In the genomic region with DNA sequence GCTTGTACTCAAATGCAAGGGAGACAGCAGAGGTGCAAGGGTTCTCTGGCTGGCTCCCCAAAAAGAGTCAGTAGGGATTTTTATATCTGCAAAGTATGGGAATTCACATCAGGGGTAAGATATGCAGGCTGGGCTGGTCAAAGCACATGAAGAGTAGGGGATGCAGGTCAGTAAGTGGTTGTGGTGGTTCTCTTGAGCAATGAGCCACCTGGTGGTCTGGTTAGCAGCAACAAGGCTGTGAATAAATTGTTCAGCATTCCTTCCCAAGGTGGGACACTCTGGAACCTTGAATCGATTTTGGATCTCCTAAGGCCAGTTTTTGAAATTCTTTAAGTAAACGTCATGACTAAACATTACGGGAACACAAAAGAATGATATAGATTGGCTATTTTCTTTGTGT, we compare ENCODE assay signal across 11 cellular contexts.
DNase-seq lines count a peak whose midpoint lies in the region; ATAC-seq and TF ChIP-seq lines count a peak whose summit lies in the region.
"Had no signal": no experiment of that assay in that cellular context is flagged by ENCODE, and none has a peak within 500 bp of the region (broad histone marks: within the 10 kb centered on the region; RNA-seq: fewer than 3 reads in every experiment).

No MANE protein-coding gene starts in this region.

- TF ChIP-seq EP300 in neural cell (conservative IDR thresholded peaks at IDR 0.05; ENCODE audit: poor library complexity, severe bottlenecking) = no peak

- H3K27me3 ChIP-seq in neural cell (ENCODE audit: insufficient read depth, low read depth, low read length) = no peaks in the 10 kb centered on the region
- H3K27me3 ChIP-seq: spleen had no signal

- H3K27ac ChIP-seq in neural cell (ENCODE audit: low read length) = no peak overlapping the region
- H3K27ac ChIP-seq: spleen had no signal

- no peak overlapping the region for H3K4me3 ChIP-seq in neural cell (ENCODE audit: low read length)
- H3K4me3 ChIP-seq: spleen had no signal

- H3K79me2 ChIP-seq in neural cell (replicated peaks; ENCODE audit: insufficient read depth, low read length) = no peaks in the 10 kb centered on the region

- DNase-seq in DMS53 (lab: John Stamatoyannopoulos, UW) (peak; percentile 50), DMS53 treated with DMSO at 0.1 percent for 48 hours (lab: John Stamatoyannopoulos, UW; ENCODE audit: unreplicated experiment) (no peak), M059J (ENCODE audit: low read depth) (peak; percentile 4), dermis blood vessel endothelial cell (peak; percentile 0), NCI-H510A (lab: John Stamatoyannopoulos, UW) (no peak)
- DNase-seq: activated CD4-positive, alpha-beta T cell treated with anti-CD3 and anti-CD28 coated beads, Interleukin-2, amount 50 U/mL, for 48 hours; spleen had no signal

- peak; percentile 13 for TF ChIP-seq CTCF in neural cell (IDR thresholded peaks at IDR 0.05; ENCODE audit: poor library complexity, severe bottlenecking)

- H3K36me3 ChIP-seq in neural cell (ENCODE audit: insufficient read depth, low read length) = no peaks in the 10 kb centered on the region
- H3K36me3 ChIP-seq: spleen had no signal

- no peaks in the 10 kb centered on the region for H3F3A ChIP-seq in neural cell (ENCODE audit: insufficient read depth, low read length, poor library complexity, severe bottlenecking)

- no peak for ATAC-seq in GM19395 (IDR thresholded peaks at IDR 0.05; ENCODE audit: unreplicated experiment)
- ATAC-seq in GM18873 (IDR thresholded peaks at IDR 0.05; ENCODE audit: low FRiP score, unreplicated experiment) = no peak
- ATAC-seq: stimulated activated effector memory CD8-positive, alpha-beta T cell treated with anti-CD3 and anti-CD28 coated beads, Interleukin-12 subunit alpha, Interleukin-12 subunit beta, amount 100 ng/mL, for 72 hours had no signal

- H3K9me2 ChIP-seq in neural cell (ENCODE audit: insufficient read depth, low read length) = no peaks in the 10 kb centered on the region

- no peaks in the 10 kb centered on the region for H4K20me1 ChIP-seq in neural cell (ENCODE audit: insufficient read depth)

- H3K9ac ChIP-seq in neural cell (ENCODE audit: low read length) = no peak overlapping the region

- no peak overlapping the region for H3K4me2 ChIP-seq in neural cell (ENCODE audit: low read length)

- no peak overlapping the region for H2AFZ ChIP-seq in neural cell (ENCODE audit: low read depth, low read length)

- no peak for TF ChIP-seq RAD21 in neural cell (conservative IDR thresholded peaks at IDR 0.05)

- H3K9me3 ChIP-seq in neural cell (ENCODE audit: low read length) = no peaks in the 10 kb centered on the region

TF ChIP-seq in neural cell, 6 proteins besides CTCF, POLR2A, EP300 and RAD21:
- TF ChIP-seq TAF1 (IDR thresholded peaks at IDR 0.05; ENCODE audit: low read depth) = no peak
- no peak for TF ChIP-seq SMC3 (conservative IDR thresholded peaks at IDR 0.05; ENCODE audit: poor library complexity)
- no peak for TF ChIP-seq MXI1 (conservative IDR thresholded peaks at IDR 0.05; ENCODE audit: poor library complexity, severe bottlenecking)
- no peak for TF ChIP-seq EZH2 (IDR thresholded peaks at IDR 0.05; ENCODE audit: borderline replicate concordance, insufficient read depth, low read length, poor library complexity, severe bottlenecking)
- TF ChIP-seq, protein P1, sequence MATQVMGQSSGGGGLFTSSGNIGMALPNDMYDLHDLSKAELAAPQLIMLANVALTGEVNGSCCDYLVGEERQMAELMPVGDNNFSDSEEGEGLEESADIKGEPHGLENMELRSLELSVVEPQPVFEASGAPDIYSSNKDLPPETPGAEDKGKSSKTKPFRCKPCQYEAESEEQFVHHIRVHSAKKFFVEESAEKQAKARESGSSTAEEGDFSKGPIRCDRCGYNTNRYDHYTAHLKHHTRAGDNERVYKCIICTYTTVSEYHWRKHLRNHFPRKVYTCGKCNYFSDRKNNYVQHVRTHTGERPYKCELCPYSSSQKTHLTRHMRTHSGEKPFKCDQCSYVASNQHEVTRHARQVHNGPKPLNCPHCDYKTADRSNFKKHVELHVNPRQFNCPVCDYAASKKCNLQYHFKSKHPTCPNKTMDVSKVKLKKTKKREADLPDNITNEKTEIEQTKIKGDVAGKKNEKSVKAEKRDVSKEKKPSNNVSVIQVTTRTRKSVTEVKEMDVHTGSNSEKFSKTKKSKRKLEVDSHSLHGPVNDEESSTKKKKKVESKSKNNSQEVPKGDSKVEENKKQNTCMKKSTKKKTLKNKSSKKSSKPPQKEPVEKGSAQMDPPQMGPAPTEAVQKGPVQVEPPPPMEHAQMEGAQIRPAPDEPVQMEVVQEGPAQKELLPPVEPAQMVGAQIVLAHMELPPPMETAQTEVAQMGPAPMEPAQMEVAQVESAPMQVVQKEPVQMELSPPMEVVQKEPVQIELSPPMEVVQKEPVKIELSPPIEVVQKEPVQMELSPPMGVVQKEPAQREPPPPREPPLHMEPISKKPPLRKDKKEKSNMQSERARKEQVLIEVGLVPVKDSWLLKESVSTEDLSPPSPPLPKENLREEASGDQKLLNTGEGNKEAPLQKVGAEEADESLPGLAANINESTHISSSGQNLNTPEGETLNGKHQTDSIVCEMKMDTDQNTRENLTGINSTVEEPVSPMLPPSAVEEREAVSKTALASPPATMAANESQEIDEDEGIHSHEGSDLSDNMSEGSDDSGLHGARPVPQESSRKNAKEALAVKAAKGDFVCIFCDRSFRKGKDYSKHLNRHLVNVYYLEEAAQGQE (IDR thresholded peaks at IDR 0.05; ENCODE audit: borderline replicate concordance) = no peak
- no peak for TF ChIP-seq POLR2AphosphoS5 (IDR thresholded peaks at IDR 0.05)

Comparison
In these comparisons a context has a peak if more than half of its experiments do, and no peak if none do; other contexts are left out.
1. DNase-seq: peak in DMS53 (single experiment), M059J (single experiment) and dermis blood vessel endothelial cell (single experiment); none in DMS53 treated with DMSO at 0.1 percent for 48 hours (single experiment) and NCI-H510A (single experiment).